ENCODE assay signal across 8 cellular contexts in the genomic region with DNA sequence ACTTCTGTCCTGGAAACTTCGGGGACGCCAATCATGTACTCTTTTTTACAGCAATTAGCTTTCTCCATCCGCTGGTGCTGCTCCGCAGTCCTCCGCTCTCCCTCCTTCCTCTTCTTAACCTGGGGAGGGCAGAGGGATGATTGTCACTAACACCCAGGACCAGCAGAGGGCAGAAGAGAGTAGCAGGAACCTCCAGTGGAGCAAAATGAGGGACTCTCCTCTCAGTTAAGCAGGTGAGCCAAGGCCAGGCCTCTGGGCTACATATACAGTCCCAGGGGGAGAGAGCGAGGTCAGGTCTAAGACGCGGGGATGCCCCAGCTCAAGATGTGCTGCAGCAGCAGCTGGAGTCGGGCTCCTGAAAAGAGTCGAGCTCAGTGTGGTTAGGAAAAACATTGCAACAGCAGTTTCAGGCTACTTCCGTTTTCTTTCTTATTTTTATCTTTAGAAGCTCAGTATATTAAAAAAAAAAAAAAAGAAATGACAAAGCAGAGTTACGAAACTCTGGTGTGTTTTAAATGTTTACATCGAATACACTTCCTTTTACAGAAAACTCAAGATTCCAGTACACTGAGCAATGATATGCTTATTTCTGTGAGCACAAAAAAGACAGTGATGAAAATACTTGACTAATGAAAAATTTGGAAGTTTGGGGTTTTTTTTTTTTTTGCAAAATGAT. TPM values are rescaled to one million over a fixed set of nuclear protein-coding genes. Genes with fewer than 3 reads are reported as not detected.
A peak's percentile ranks its signal among the peaks of the same experiment; 100 is the strongest.
DNase-seq lines count a peak whose midpoint lies in the region; ATAC-seq and TF ChIP-seq lines count a peak whose summit lies in the region.

No MANE protein-coding gene starts in this region.

- no peaks in the 10 kb centered on the region for H3K27me3 ChIP-seq in BLaER1 treated with 17β-estradiol and CSF1 and Interleukin-3, amounts not matched to agents 10 nM and 100 nM
- H3K27me3 ChIP-seq in left lung, result no peaks in the 10 kb centered on the region

- TF ChIP-seq CTCF in left lung (IDR thresholded peaks at IDR 0.05), result peak; percentile 82 to 87

- no peaks in the 10 kb centered on the region for H4K20me1 ChIP-seq in BLaER1 treated with 17β-estradiol and CSF1 and Interleukin-3, amounts not matched to agents 10 nM and 100 nM

- peaks cover 26 to 95% (median 69%) of the 10 kb centered on the region in 10 experiments for H3K4me1 ChIP-seq in BLaER1 treated with 17β-estradiol and CSF1 and Interleukin-3, amounts not matched to agents 10 nM and 100 nM
- peaks cover 0 to 26% of the 10 kb centered on the region in 2 donors for H3K4me1 ChIP-seq in left lung

- H3K4me3 ChIP-seq in BLaER1 treated with 17β-estradiol and CSF1 and Interleukin-3, amounts not matched to agents 10 nM and 100 nM, result peak overlapping the region; percentile 25 to 64 (median 46); a peak in 15 of 20 replicates
- H3K4me3 ChIP-seq in left lung, result peak overlapping the region in 1 of 2 donors; percentile 10

- intact Hi-C loops in left lung (cut with DNase I), result no loop called here

- DNase-seq in NCI-H460 (ENCODE audit: extremely low read depth, low read depth), result peak; percentile 85
- DNase-seq in activated CD4-positive, CD25-positive, alpha-beta regulatory T cell treated with anti-CD3 and anti-CD28 coated beads, Interleukin-2, amount 50 U/mL, for 72 hours, result peak; percentile 79
- DNase-seq in cerebellum (ENCODE audit: low spot score), result peak; percentile 66
- peak; percentile 82 to 83 for DNase-seq in left lung
- DNase-seq in stimulated activated CD4-positive, alpha-beta T cell treated with anti-CD3 and anti-CD28 coated beads, Interleukin-4, amount 100 ng/mL, for 24 hours, result peak; percentile 88

- H3K4me2 ChIP-seq in BLaER1 treated with 17β-estradiol and CSF1 and Interleukin-3, amounts not matched to agents 10 nM and 100 nM, result peak overlapping the region; percentile 84 to 95 (median 89)

- H3K27ac ChIP-seq in BLaER1 treated with 17β-estradiol and CSF1 and Interleukin-3, amounts not matched to agents 10 nM and 100 nM, result peak overlapping the region; percentile 74 to 98 (median 96); a peak in 21 of 22 replicates
- peak overlapping the region; percentile 33 to 79 for H3K27ac ChIP-seq in left lung

- peak overlapping the region; percentile 66 to 86 (median 81); a peak in 21 of 22 replicates for H3K9ac ChIP-seq in BLaER1 treated with 17β-estradiol and CSF1 and Interleukin-3, amounts not matched to agents 10 nM and 100 nM

- no peaks in the 10 kb centered on the region for H3K9me3 ChIP-seq in BLaER1 treated with 17β-estradiol and CSF1 and Interleukin-3, amounts not matched to agents 10 nM and 100 nM (replicated peaks in 1 of 11)
- no peaks in the 10 kb centered on the region for H3K9me3 ChIP-seq in left lung

- ATAC-seq in GM19351 (IDR thresholded peaks at IDR 0.05; ENCODE audit: unreplicated experiment) (peak; percentile 97), HG03439 (IDR thresholded peaks at IDR 0.05; ENCODE audit: unreplicated experiment) (peak; percentile 100), left lung (peak; percentile 99)

- H3K36me3 ChIP-seq in BLaER1 treated with 17β-estradiol and CSF1 and Interleukin-3, amounts not matched to agents 10 nM and 100 nM, result no peaks in the 10 kb centered on the region
- H3K36me3 ChIP-seq in left lung, result no peaks in the 10 kb centered on the region

RNA-seq across cellular contexts. Expression of a gene that starts 25.7 kb away (rescaled TPM):
- not detected in 2 replicates for total RNA-seq in NCI-H460 (2014; rRNA removed; shearing (Covaris generic))
- polyA plus RNA-seq in NCI-H460 (2014; cell fraction: nucleus; rRNA removed), result not detected in 2 replicates
- total RNA-seq in cerebellum (0.73 TPM), left lung (1 to 10 TPM; 2.0 to 6.6 TPM)

RNA-seq across cellular contexts. Expression of a gene that starts 58.6 kb away (rescaled TPM):
- 28.1 and 30.2 TPM in 2 replicates for total RNA-seq in NCI-H460 (2014; rRNA removed; shearing (Covaris generic))
- polyA plus RNA-seq in NCI-H460 (2014; cell fraction: nucleus; rRNA removed), result 59.5 and 63.1 TPM in 2 replicates
- total RNA-seq in cerebellum (14.6 TPM), left lung (10 to 100 TPM; 18.2 to 19.2 TPM)
